25 cellular contexts compared by ENCODE assay signal in the genomic region with DNA sequence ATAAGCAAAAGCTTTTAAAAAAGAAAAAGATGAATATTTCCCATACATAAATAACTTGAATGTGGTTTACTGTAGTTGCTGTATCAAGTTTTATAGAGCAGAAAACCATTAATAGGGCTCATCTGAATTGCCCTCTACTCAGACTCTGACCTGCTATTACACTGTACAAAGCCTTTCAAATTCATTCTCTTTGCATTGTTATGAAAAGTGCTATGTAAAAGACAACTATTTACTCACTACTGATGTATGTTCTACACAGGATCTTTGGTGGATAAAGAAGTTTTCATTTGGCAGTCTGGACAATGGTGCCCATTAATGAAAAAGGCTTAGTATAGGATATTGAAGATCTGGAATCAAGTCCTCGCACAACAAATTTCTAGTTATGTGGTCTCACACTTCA.
"Had no signal": no experiment of that assay in that cellular context is flagged by ENCODE, and none has a peak within 500 bp of the region (broad histone marks: within the 10 kb centered on the region; RNA-seq: fewer than 3 reads in every experiment).

No MANE protein-coding gene starts in this region.

- H3K36me3 ChIP-seq: stomach, suprapubic skin, thoracic aorta, thyroid gland, tibial artery, tibial nerve, transverse colon, upper lobe of left lung, uterus, vagina had no signal

- H3K4me1 ChIP-seq: stomach, suprapubic skin, testis, thyroid gland, transverse colon, upper lobe of left lung, uterus, vagina had no signal

- H3K27me3 ChIP-seq: stomach, suprapubic skin, testis, thyroid gland, tibial artery, tibial nerve, transverse colon, upper lobe of left lung, uterus, vagina had no signal

- DNase-seq: stimulated activated CD4-positive, alpha-beta T cell treated with anti-CD3 and anti-CD28 coated beads, Interleukin-2, amount 100 ng/mL, for 48 hours; stimulated activated CD4-positive, alpha-beta T cell treated with anti-CD3 and anti-CD28 coated beads, Interleukin-4, amount 100 ng/mL, for 1 hour; stimulated activated CD4-positive, alpha-beta T cell treated with anti-CD3 and anti-CD28 coated beads, Interleukin-4, amount 100 ng/mL, for 24 hours; stimulated activated CD4-positive, alpha-beta T cell treated with anti-CD3 and anti-CD28 coated beads, Interleukin-4, amount 100 ng/mL, for 4 hours; stimulated activated CD8-positive, alpha-beta memory T cell treated with anti-CD3 and anti-CD28 coated beads, Interleukin-4, amount 100 ng/mL, for 48 hours; stimulated activated naive B cell treated with anti-CD40 and anti-IgM and Interleukin-4, amounts not matched to agents 10 μg/mL and 1 μg/mL and 100 μg/mL, for 72 hours; stimulated activated naive CD4-positive, alpha-beta T cell; stimulated activated naive CD4-positive, alpha-beta T cell treated with Interleukin-2 at 50 U/mL for 16 hours; stimulated activated naive CD8-positive, alpha-beta T cell treated with anti-CD3 and anti-CD28 coated beads, Interleukin-15, amount 100 ng/mL, for 72 hours; stimulated activated naive CD8-positive, alpha-beta T cell treated with anti-CD3 and anti-CD28 coated beads, Interleukin-15, Interleukin-2, amounts not matched to agents 100 U/mL and 50 U/mL, for 24 hours; stomach; substantia nigra; testis; thyroid gland; tibial artery; transverse colon; trophoblast cell; upper lobe of left lung; uterus had no signal

- H3K27ac ChIP-seq: stomach, suprapubic skin, testis, thoracic aorta, thyroid gland, tibial artery, tibial nerve, transverse colon, upper lobe of left lung, uterus, vagina had no signal

- ATAC-seq: stimulated activated effector memory CD8-positive, alpha-beta T cell treated with anti-CD3 and anti-CD28 coated beads, Interleukin-12 subunit alpha, Interleukin-12 subunit beta, amount 100 ng/mL, for 72 hours; stimulated activated memory B cell treated with anti-CD40 and anti-IgM and Interleukin-4, amounts not matched to agents 10 μg/mL and 1 μg/mL and 100 μg/mL, for 72 hours; stimulated activated naive B cell treated with anti-CD40 and anti-IgM and Interleukin-4, amounts not matched to agents 10 μg/mL and 1 μg/mL and 100 μg/mL, for 72 hours; stimulated activated naive CD8-positive, alpha-beta T cell treated with anti-CD3 and anti-CD28 coated beads, Interleukin-15, amount 100 ng/mL, for 72 hours; stimulated activated naive CD8-positive, alpha-beta T cell treated with anti-CD3 and anti-CD28 coated beads, Interleukin-15, Interleukin-2, amounts not matched to agents 100 U/mL and 50 U/mL, for 24 hours had no signal

- H3K4me3 ChIP-seq: stomach, suprapubic skin, testis, thoracic aorta, thyroid gland, tibial artery, tibial nerve, transverse colon, upper lobe of left lung, uterus, vagina had no signal

- H3K9me3 ChIP-seq: stomach, suprapubic skin, testis, thoracic aorta, thyroid gland, tibial artery, tibial nerve, transverse colon, upper lobe of left lung, uterus, vagina had no signal
